In genomic region chr17:11825902-11826301, GRCh38 we compare ENCODE assay signal across 23 cellular contexts.
"Had no signal": no experiment of that assay in that cellular context is flagged by ENCODE, and none has a peak within 500 bp of the region (broad histone marks: within the 10 kb centered on the region; RNA-seq: fewer than 3 reads in every experiment).

No MANE protein-coding gene starts in this region.

- H3K4me3 ChIP-seq: ascending aorta, body of pancreas, PC-9 had no signal

- H3K36me3 ChIP-seq: ascending aorta had no signal

- H3K9me3 ChIP-seq: ascending aorta, body of pancreas had no signal

- ATAC-seq: activated CD8-positive, alpha-beta T cell treated with anti-CD3 and anti-CD28 coated beads, Interleukin-2, amount 10 ng/mL, durations not matched to agents 7 days and 5 days; body of pancreas; T-helper 17 cell; WTC11 had no signal

- DNase-seq: activated CD4-positive, alpha-beta T cell treated with anti-CD3 and anti-CD28 coated beads for 48 hours; activated CD4-positive, alpha-beta T cell treated with anti-CD3 and anti-CD28 coated beads, Interleukin-2, amount 50 U/mL, for 4 hours; activated CD4-positive, CD25-positive, alpha-beta regulatory T cell treated with anti-CD3 and anti-CD28 coated beads, Interleukin-2, amount 50 U/mL, for 72 hours; activated CD8-positive, alpha-beta memory T cell treated with anti-CD3 and anti-CD28 coated beads, Interleukin-2, amount 50 U/mL, for 48 hours; activated CD8-positive, alpha-beta T cell treated with anti-CD3 and anti-CD28 coated beads, Interleukin-2, amount 10 ng/mL, durations not matched to agents 7 days and 5 days; activated effector memory CD4-positive, alpha-beta T cell treated with Interleukin-2 at 50 U/mL for 16 hours; activated naive CD4-positive, alpha-beta T cell; activated T-cell treated with anti-CD3 and anti-CD28 coated beads, Interleukin-2, amount 50 U/mL, for 1 hour; amniotic stem cell; body of pancreas; KG1; NCI-H1092; NCI-H1417; NCI-H1930; NCI-H2171; NCI-H2227 treated with DMSO at 0.1 percent for 48 hours; NCI-H526; PC-9; SHP77 treated with DMSO at 0.1 percent for 48 hours; T-helper 17 cell; T-helper 9 cell had no signal

- H3K4me1 ChIP-seq: ascending aorta, body of pancreas had no signal
